8 cellular contexts compared by ENCODE assay signal in the genomic region with DNA sequence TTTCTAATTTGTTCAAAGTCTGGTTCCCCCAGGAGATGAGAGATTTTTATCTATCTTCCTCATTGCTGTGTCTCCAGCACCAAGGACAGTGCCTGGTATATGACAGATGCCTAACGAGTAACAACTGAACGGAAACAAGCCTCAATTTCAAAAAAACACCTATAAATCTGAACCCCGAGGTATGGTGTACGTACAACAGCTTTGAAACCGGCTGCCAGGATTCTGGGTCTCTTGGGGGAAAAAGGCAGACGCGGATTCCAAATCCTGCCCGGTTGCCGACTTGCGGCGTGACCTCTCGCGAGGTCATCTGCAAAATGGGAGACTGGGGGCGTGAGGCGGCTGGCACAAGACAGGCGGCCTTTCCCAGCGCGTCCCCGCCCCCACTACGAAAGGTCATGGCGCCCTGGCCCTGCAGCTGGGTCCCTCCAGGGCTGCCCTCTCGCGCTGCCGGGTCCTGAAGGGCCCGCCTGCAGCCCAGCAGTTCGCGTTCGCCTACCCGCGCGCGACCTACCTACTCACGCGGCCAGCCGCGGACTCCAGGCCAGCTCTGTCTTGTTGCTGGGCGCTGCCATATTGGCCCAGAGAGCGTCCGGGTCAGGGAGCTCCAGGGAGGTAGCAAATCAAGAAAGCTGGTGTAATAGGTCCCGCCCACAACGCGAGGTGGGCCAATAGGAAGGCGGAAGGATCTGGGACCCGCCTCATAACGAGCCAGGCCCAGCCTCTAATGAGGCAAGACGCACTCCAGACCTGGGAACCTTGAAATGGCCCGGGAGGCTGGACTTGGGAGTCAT. TPM values are rescaled to one million over a fixed set of nuclear protein-coding genes. Genes with fewer than 3 reads are reported as not detected.
DNase-seq lines count a peak whose midpoint lies in the region; ATAC-seq and TF ChIP-seq lines count a peak whose summit lies in the region.

A gene with protein sequence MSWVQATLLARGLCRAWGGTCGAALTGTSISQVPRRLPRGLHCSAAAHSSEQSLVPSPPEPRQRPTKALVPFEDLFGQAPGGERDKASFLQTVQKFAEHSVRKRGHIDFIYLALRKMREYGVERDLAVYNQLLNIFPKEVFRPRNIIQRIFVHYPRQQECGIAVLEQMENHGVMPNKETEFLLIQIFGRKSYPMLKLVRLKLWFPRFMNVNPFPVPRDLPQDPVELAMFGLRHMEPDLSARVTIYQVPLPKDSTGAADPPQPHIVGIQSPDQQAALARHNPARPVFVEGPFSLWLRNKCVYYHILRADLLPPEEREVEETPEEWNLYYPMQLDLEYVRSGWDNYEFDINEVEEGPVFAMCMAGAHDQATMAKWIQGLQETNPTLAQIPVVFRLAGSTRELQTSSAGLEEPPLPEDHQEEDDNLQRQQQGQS (minus strand): TSS at position 584 of the 791 bp plus-strand sequence. CDS start 9,964 bp downstream, outside the sequence.

- intact Hi-C loops in esophagus squamous epithelium (cut with DNase I), result no loop called here

- H3K27me3 ChIP-seq in Karpas-422 (ENCODE audit: low read length) (no peaks in the 10 kb centered on the region), esophagus squamous epithelium (no peaks in the 10 kb centered on the region)

- peak; percentile 99 for DNase-seq in DMS79 (lab: John Stamatoyannopoulos, UW)
- DNase-seq in Karpas-422, result peak; percentile 98
- DNase-seq in RKO (ENCODE audit: low spot score), result peak; percentile 99
- peak; percentile 80 for DNase-seq in activated T-helper 1 cell treated with Interleukin-2 at 50 U/mL for 16 hours (ENCODE audit: low read depth)
- peak; percentile 91 for DNase-seq in esophagus squamous epithelium (lab: John Stamatoyannopoulos, UW)
- DNase-seq in myocyte (ENCODE audit: low read depth), result peak; percentile 99
- peak; percentile 79 to 93 for DNase-seq in stimulated activated CD8-positive, alpha-beta memory T cell treated with anti-CD3 and anti-CD28 coated beads, Interleukin-7, amount 100 ng/mL, for 48 hours (ENCODE audit: extremely low read depth in 1 of 2, low read depth in 1 of 2)

- TF ChIP-seq CTCF in esophagus squamous epithelium (IDR thresholded peaks at IDR 0.05), result no peak

- no peaks in the 10 kb centered on the region for H3K36me3 ChIP-seq in Karpas-422 (ENCODE audit: insufficient read depth, low read length)
- peaks cover 0 to 17% (median 0%) of the 10 kb centered on the region in 3 donors for H3K36me3 ChIP-seq in esophagus squamous epithelium

- WGBS in esophagus squamous epithelium, 2 donors, result 0 to 1% methylated on average over 10 to 27 of the region's 47 CpGs

- H2AFZ ChIP-seq in Karpas-422 (ENCODE audit: low read length), result peak within 1 kb of the TSS; percentile 45; the same call in 1 of the 2 replicates

- no peaks in the 10 kb centered on the region for H3K9me2 ChIP-seq in Karpas-422 (replicated peaks; ENCODE audit: insufficient read depth, low read length)

- peak; percentile 92 for ATAC-seq in GM21825 (IDR thresholded peaks at IDR 0.05; ENCODE audit: unreplicated experiment)

- TF ChIP-seq POLR2A in esophagus squamous epithelium (IDR thresholded peaks at IDR 0.05), result peak in 1 of 4 donors; percentile 37

- H3K9me3 ChIP-seq in Karpas-422 (ENCODE audit: low read length) (no peaks in the 10 kb centered on the region), esophagus squamous epithelium (no peaks in the 10 kb centered on the region)

- H4K20me1 ChIP-seq in Karpas-422 (ENCODE audit: insufficient read depth, low read depth, low read length), result no peaks in the 10 kb centered on the region

- H3K9ac ChIP-seq in Karpas-422 (ENCODE audit: low read length), result peak within 1 kb of the TSS; percentile 79

- peaks cover 30% of the 10 kb centered on the region for H3K79me2 ChIP-seq in Karpas-422 (ENCODE audit: low read length)

- H3K4me2 ChIP-seq in Karpas-422 (ENCODE audit: low read depth, low read length, poor library complexity, severe bottlenecking), result peak within 1 kb of the TSS; percentile 79

- peaks cover 10% of the 10 kb centered on the region for H3K4me1 ChIP-seq in Karpas-422 (ENCODE audit: low read length)
- peaks cover 5 to 33% (median 13%) of the 10 kb centered on the region in 3 donors for H3K4me1 ChIP-seq in esophagus squamous epithelium

- H3K27ac ChIP-seq in Karpas-422 (ENCODE audit: low read length), result peak within 1 kb of the TSS; percentile 66; the same call in 1 of the 2 replicates
- peak within 1 kb of the TSS; percentile 90 to 93 (median 92) for H3K27ac ChIP-seq in esophagus squamous epithelium

- peak within 1 kb of the TSS; percentile 81 for H3K4me3 ChIP-seq in Karpas-422 (ENCODE audit: low read length)
- peak within 1 kb of the TSS; percentile 76 to 93 (median 83) for H3K4me3 ChIP-seq in esophagus squamous epithelium

RNA-seq across cellular contexts. Expression of the gene that starts here (rescaled TPM):
- total RNA-seq in Karpas-422 (2014; rRNA removed; shearing (Covaris generic); ENCODE audit: low replicate concordance), result 59.8 and 86.0 TPM in 2 replicates
- total RNA-seq in esophagus squamous epithelium (10 to 100 TPM; 41.4 to 47.1 (median 43.1) TPM), myocyte (42.2 and 52.7 TPM in 2 replicates)
- polyA plus RNA-seq in myocyte (2012), result 30.2 TPM

Comparison
In these comparisons a context has a peak if more than half of its experiments do, and no peak if none do; other contexts are left out.
1. Peak in every context shown above with its lines: DNase-seq, ATAC-seq, H3K4me3 ChIP-seq and H3K27ac ChIP-seq.